Comparison of ENCODE assay signal across 1 cellular context in the genomic region with DNA sequence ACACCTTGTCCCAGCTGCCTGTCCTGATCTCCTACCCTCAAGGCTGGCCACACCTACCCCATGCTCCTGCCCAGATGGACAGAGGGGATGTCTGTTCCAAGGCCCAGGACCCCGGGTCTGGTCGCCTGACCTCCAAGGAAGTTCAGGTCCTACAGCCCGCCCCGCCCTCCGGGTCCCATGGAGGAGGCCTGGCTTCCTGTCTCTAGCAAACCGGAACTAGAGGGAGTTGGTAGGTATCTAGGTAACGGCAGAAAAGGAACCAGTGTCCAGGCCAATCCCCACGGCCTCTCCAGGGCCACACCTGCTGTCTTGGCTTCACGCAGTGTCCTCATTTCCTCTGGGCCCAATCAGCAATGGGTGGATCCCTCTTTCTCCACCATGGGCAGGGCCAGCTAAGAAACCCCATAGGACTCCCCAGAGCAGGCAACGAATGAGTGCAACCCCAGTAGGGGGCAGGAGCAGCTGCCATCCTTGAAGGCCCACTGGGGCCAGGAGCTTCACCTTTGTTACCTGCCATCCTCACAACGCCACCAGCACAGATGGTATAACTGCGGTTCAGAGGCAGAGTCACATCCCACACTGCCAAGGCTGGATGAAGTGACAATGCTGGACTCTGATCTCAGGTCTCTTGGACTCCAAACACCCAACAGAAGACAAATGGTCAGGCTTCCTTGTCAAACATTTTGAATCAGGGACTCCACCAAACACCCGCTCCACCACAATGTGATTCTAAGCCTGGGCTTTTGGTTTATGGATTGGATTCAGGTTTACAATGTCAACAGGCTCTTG.
TF ChIP-seq lines count a peak whose summit lies in the region.

No MANE protein-coding gene starts in this region.

TF ChIP-seq in liver, 16 proteins besides CTCF, POLR2A, EP300 and RAD21:
- TF ChIP-seq, protein P1, sequence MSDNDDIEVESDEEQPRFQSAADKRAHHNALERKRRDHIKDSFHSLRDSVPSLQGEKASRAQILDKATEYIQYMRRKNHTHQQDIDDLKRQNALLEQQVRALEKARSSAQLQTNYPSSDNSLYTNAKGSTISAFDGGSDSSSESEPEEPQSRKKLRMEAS (IDR thresholded peaks at IDR 0.05), result no peak
- no peak for TF ChIP-seq YY1 (IDR thresholded peaks at IDR 0.05)
- no peak for TF ChIP-seq FOXA2 (IDR thresholded peaks at IDR 0.05)
- peak; percentile 67 to 69 for TF ChIP-seq HNF4A (conservative IDR thresholded peaks at IDR 0.05)
- TF ChIP-seq, protein P2, sequence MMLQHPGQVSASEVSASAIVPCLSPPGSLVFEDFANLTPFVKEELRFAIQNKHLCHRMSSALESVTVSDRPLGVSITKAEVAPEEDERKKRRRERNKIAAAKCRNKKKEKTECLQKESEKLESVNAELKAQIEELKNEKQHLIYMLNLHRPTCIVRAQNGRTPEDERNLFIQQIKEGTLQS (IDR thresholded peaks at IDR 0.05), result no peak
